ENCODE assay signal across 1 cellular context in genomic region chr9:136882947-136883283, GRCh38.
TF ChIP-seq lines count a peak whose summit lies in the region.

No MANE protein-coding gene starts in this region.

TF ChIP-seq in HepG2, 621 proteins besides CTCF, POLR2A, EP300 and RAD21:
- TF ChIP-seq TIGD3 (CRISPR knock-in tag; IDR thresholded peaks at IDR 0.05; ENCODE audit: borderline replicate concordance) (0 out of 2 replicates have a peak, but pooled peaks have one; percentile 10), ATF5 (CRISPR knock-in tag; IDR thresholded peaks at IDR 0.05; ENCODE audit: low read depth) (0 out of 2 replicates have a peak, but pooled peaks have one; percentile 43), ZNF816 (CRISPR knock-in tag; IDR thresholded peaks at IDR 0.05; ENCODE audit: borderline replicate concordance) (peak; percentile 22; the same call in 1 of the 2 replicates), ZNF335 (CRISPR knock-in tag; IDR thresholded peaks at IDR 0.05) (0 out of 2 replicates have a peak, but pooled peaks have one; percentile 1), ZNF746 (CRISPR knock-in tag; IDR thresholded peaks at IDR 0.05) (peak; percentile 3; the same call in 1 of the 2 replicates), KDM4B (CRISPR knock-in tag; IDR thresholded peaks at IDR 0.05) (0 out of 2 replicates have a peak, but pooled peaks have one; percentile 1), MYPOP (CRISPR knock-in tag; IDR thresholded peaks at IDR 0.05) (peak; percentile 6; the same call in 1 of the 2 replicates), ZBTB7B (CRISPR knock-in tag; IDR thresholded peaks at IDR 0.05) (0 out of 2 replicates have a peak, but pooled peaks have one; percentile 5), KLF16 (CRISPR knock-in tag; IDR thresholded peaks at IDR 0.05) (0 out of 4 replicates have a peak, but pooled peaks of 1 of the 2 experiments have one; percentile 4), HMGXB4 (CRISPR knock-in tag; IDR thresholded peaks at IDR 0.05; ENCODE audit: borderline replicate concordance in 1 of 2, low read depth in 1 of 2) (peak in 1 of 2 experiments; percentile 15; a peak in 2 of 4 replicates), MEIS2 (CRISPR knock-in tag; IDR thresholded peaks at IDR 0.05) (peak; percentile 5; the same call in 1 of the 2 replicates), SALL1 (CRISPR knock-in tag; IDR thresholded peaks at IDR 0.05) (0 out of 2 replicates have a peak, but pooled peaks have one; percentile 48), CBX5 (CRISPR knock-in tag; IDR thresholded peaks at IDR 0.05; ENCODE audit: borderline replicate concordance) (peak; percentile 4; the same call in 1 of the 2 replicates), KDM2A (CRISPR knock-in tag; IDR thresholded peaks at IDR 0.05; ENCODE audit: borderline replicate concordance, low read depth) (0 out of 2 replicates have a peak, but pooled peaks have one; percentile 30), ZNF263 (CRISPR knock-in tag; IDR thresholded peaks at IDR 0.05) (0 out of 2 replicates have a peak, but pooled peaks have one; percentile 1), SALL2 (CRISPR knock-in tag; IDR thresholded peaks at IDR 0.05) (0 out of 2 replicates have a peak, but pooled peaks have one; percentile 52), KLF12 (CRISPR knock-in tag; IDR thresholded peaks at IDR 0.05; ENCODE audit: borderline replicate concordance) (0 out of 2 replicates have a peak, but pooled peaks have one; percentile 15), PAX8 (CRISPR knock-in tag; IDR thresholded peaks at IDR 0.05; ENCODE audit: borderline replicate concordance) (0 out of 2 replicates have a peak, but pooled peaks have one; percentile 4), CCDC6 (CRISPR knock-in tag; IDR thresholded peaks at IDR 0.05) (peak; percentile 51; the same call in 1 of the 2 replicates), ZNF543 (CRISPR knock-in tag; IDR thresholded peaks at IDR 0.05) (0 out of 2 replicates have a peak, but pooled peaks have one; percentile 61), ZNF788 (CRISPR knock-in tag; IDR thresholded peaks at IDR 0.05; ENCODE audit: borderline replicate concordance) (peak; percentile 3; the same call in 1 of the 2 replicates), ZBTB43 (CRISPR knock-in tag; conservative IDR thresholded peaks at IDR 0.05) (0 out of 2 replicates have a peak, but pooled peaks have one; percentile 31), MIER3 (CRISPR knock-in tag; IDR thresholded peaks at IDR 0.05; ENCODE audit: borderline replicate concordance) (0 out of 2 replicates have a peak, but pooled peaks have one; percentile 3), ZNF761 (CRISPR knock-in tag; conservative IDR thresholded peaks at IDR 0.05) (0 out of 2 replicates have a peak, but pooled peaks have one; percentile 3), KAT8 (CRISPR knock-in tag; IDR thresholded peaks at IDR 0.05) (0 out of 2 replicates have a peak, but pooled peaks have one; percentile 18), ZGPAT (CRISPR knock-in tag; IDR thresholded peaks at IDR 0.05) (0 out of 2 replicates have a peak, but pooled peaks have one; percentile 1), IKZF5 (CRISPR knock-in tag; IDR thresholded peaks at IDR 0.05) (peak; percentile 67; the same call in 1 of the 2 replicates), HDAC2 (CRISPR knock-in tag; IDR thresholded peaks at IDR 0.05) (0 out of 2 replicates have a peak, but pooled peaks have one; percentile 12), SNAPC2 (CRISPR knock-in tag; IDR thresholded peaks at IDR 0.05) (0 out of 2 replicates have a peak, but pooled peaks have one; percentile 35), ZNF850 (CRISPR knock-in tag; conservative IDR thresholded peaks at IDR 0.05) (0 out of 2 replicates have a peak, but pooled peaks have one; percentile 29)
